ENCODE assay signal across 17 cellular contexts in the genomic region with DNA sequence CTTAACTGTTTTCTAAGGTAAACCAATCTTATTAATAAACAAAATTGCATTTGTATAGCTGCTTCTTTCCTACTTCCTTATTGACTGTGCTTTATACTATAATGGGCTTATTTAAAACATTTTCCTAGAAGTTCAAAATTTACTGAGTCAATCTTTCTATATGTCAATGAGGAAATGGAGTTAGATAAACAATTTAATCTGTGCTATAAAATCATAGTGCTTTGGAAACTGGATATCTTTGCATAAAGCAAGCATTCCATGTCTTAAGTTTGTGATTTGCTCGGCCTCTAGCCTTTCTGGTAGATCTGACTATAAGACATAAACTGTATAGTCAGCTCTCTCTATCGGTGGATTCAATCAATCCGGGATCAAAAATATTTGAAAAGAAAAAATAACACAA.
DNase-seq lines count a peak whose midpoint lies in the region; ATAC-seq, FAIRE-seq and TF ChIP-seq lines count a peak whose summit lies in the region.
"Had no signal": no experiment of that assay in that cellular context is flagged by ENCODE, and none has a peak within 500 bp of the region (broad histone marks: within the 10 kb centered on the region; RNA-seq: fewer than 3 reads in every experiment).

No MANE protein-coding gene starts in this region.

- 21% methylated on average over 3 of the region's 3 CpGs for WGBS in A549 (ENCODE audit: missing lambda C conversion rate)
- 75% methylated on average over 3 of the region's 3 CpGs for WGBS in hepatocyte (ENCODE audit: low lambda C conversion rate, missing lambda C conversion rate)
- 31 to 56% (median 46%) methylated on average over 3 of the region's 3 CpGs for WGBS in psoas muscle, 3 donors

- no peaks in the 10 kb centered on the region for H3K9me2 ChIP-seq in hepatocyte (replicated peaks; ENCODE audit: insufficient read depth)

- TF ChIP-seq EP300 in A549 (IDR thresholded peaks at IDR 0.05) = no peak

- H3K27ac ChIP-seq in A549 (peak overlapping the region; percentile 92 to 93), hepatocyte (no peak overlapping the region), psoas muscle (peak overlapping the region; percentile 94)
- H3K27ac ChIP-seq: Peyer's patch, SK-N-MC had no signal

- peaks cover 1% of the 10 kb centered on the region for H3K79me2 ChIP-seq in hepatocyte

- H3K4me1 ChIP-seq in A549 (peaks cover 68% of the 10 kb centered on the region), hepatocyte (ENCODE audit: insufficient read depth) (peaks cover 3% of the 10 kb centered on the region), psoas muscle (peaks cover 40% of the 10 kb centered on the region)
- H3K4me1 ChIP-seq: Peyer's patch had no signal

- no peak for TF ChIP-seq POLR2A in A549 (IDR thresholded peaks at IDR 0.05; ENCODE audit: low read length)

- DNase-seq in A549 (ENCODE audit: low read depth in 1 of 2, low spot score in 1 of 2) = no peak
- peak; percentile 53 for DNase-seq in LNCaP clone FGC (ENCODE audit: low read depth)
- DNase-seq in hepatocyte (ENCODE audit: low spot score) = no peak
- DNase-seq in psoas muscle = no peak
- DNase-seq in HUDEP-2 (lab: John Stamatoyannopoulos, UW; ENCODE audit: unreplicated experiment in 76 of 76) = no peak
- no peak for DNase-seq in NCI-H345 treated with DMSO at 0.1 percent for 48 hours (lab: John Stamatoyannopoulos, UW; ENCODE audit: unreplicated experiment)
- DNase-seq: EL, H9, NCI-H1436, NCI-H2029 treated with DMSO at 0.1 percent for 48 hours, NCI-H2171 treated with DMSO at 0.1 percent for 48 hours, NCI-H510A, Peyer's patch, Right ventricle myocardium superior had no signal

- TF ChIP-seq CTCF in A549 (IDR thresholded peaks at IDR 0.05) = no peak
- TF ChIP-seq CTCF in LNCaP clone FGC (IDR thresholded peaks at IDR 0.05; ENCODE audit: control insufficient read depth, extremely low read depth, insufficient read depth) = no peak
- no peak for TF ChIP-seq CTCF in hepatocyte (IDR thresholded peaks at IDR 0.05; ENCODE audit: poor library complexity)
- no peak for TF ChIP-seq CTCF in psoas muscle (IDR thresholded peaks at IDR 0.05)

- peak; percentile 88 for FAIRE-seq in A549 (lab: Jason Lieb, UNC)
- FAIRE-seq: K562 had no signal

- CTCF ChIA-PET in A549 (lab: Yijun Ruan, JAX) = interaction anchor here (1.0 to 6.7 kb wide), 9 partner anchors 11 to 245 kb away, joined by 3 to 51 read pairs (median 4); no protein-coding TSS in a partner anchor

- H3K36me3 ChIP-seq in hepatocyte (replicated peaks; ENCODE audit: insufficient read depth, low read depth) = no peaks in the 10 kb centered on the region
- H3K36me3 ChIP-seq in psoas muscle (ENCODE audit: insufficient read depth in 1 of 2, low read depth in 1 of 2) = no peaks in the 10 kb centered on the region
- H3K36me3 ChIP-seq: Peyer's patch had no signal

- ATAC-seq in A549 (no peak), psoas muscle (no peak), GM21515 (IDR thresholded peaks at IDR 0.05; ENCODE audit: unreplicated experiment) (no peak)
- ATAC-seq: K562 had no signal

- peaks cover 2% of the 10 kb centered on the region; the same call in 2 of the 3 replicates for H3K9me3 ChIP-seq in A549
- no peaks in the 10 kb centered on the region for H3K9me3 ChIP-seq in hepatocyte (ENCODE audit: low read depth)
- H3K9me3 ChIP-seq in psoas muscle = peaks cover 8% of the 10 kb centered on the region
- H3K9me3 ChIP-seq: Peyer's patch had no signal

- H4K20me1 ChIP-seq in hepatocyte (ENCODE audit: insufficient read depth, poor library complexity, severe bottlenecking) = no peaks in the 10 kb centered on the region

- intact Hi-C loops in psoas muscle (cut with DNase I) = no loop called here

- H3K4me3 ChIP-seq in A549 (peak overlapping the region; percentile 35), LNCaP clone FGC (ENCODE audit: low read depth, low read length) (no peak overlapping the region), hepatocyte (no peak overlapping the region), psoas muscle (peak overlapping the region; percentile 63)
- H3K4me3 ChIP-seq: K562, Peyer's patch, SK-N-MC had no signal

- TF ChIP-seq RAD21 in A549 (conservative IDR thresholded peaks at IDR 0.05 in 1 of 2, IDR thresholded peaks at IDR 0.05 in 1 of 2) = no peak

- H3K4me2 ChIP-seq in A549 = peak overlapping the region; percentile 86
- peak overlapping the region; percentile 33 for H3K4me2 ChIP-seq in hepatocyte

- POLR2A ChIA-PET in A549 (lab: Yijun Ruan, JAX) = interaction anchor here (1.2 to 5.1 kb wide), 4 partner anchors 13 to 23 kb away, joined by 4 to 33 read pairs (median 8); no protein-coding TSS in a partner anchor

- H3K27me3 ChIP-seq in hepatocyte (no peaks in the 10 kb centered on the region), psoas muscle (ENCODE audit: insufficient read depth in 3 of 3, low read length in 2 of 3) (no peaks in the 10 kb centered on the region)
- H3K27me3 ChIP-seq: Peyer's patch had no signal

- H2AFZ ChIP-seq in hepatocyte = no peak overlapping the region

TF ChIP-seq in A549, 52 proteins besides CTCF, POLR2A, EP300 and RAD21:
- TF ChIP-seq, protein P1, sequence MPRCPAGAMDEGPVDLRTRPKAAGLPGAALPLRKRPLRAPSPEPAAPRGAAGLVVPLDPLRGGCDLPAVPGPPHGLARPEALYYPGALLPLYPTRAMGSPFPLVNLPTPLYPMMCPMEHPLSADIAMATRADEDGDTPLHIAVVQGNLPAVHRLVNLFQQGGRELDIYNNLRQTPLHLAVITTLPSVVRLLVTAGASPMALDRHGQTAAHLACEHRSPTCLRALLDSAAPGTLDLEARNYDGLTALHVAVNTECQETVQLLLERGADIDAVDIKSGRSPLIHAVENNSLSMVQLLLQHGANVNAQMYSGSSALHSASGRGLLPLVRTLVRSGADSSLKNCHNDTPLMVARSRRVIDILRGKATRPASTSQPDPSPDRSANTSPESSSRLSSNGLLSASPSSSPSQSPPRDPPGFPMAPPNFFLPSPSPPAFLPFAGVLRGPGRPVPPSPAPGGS (IDR thresholded peaks at IDR 0.05) = no peak
- peak; percentile 53 for TF ChIP-seq MAFK (IDR thresholded peaks at IDR 0.05; ENCODE audit: partially characterized antibody)

Comparison
In these comparisons a context has a peak if more than half of its experiments do, and no peak if none do; other contexts are left out.
1. H3K4me3 ChIP-seq: peak in A549 (single experiment) and psoas muscle (single experiment); none in LNCaP clone FGC (single experiment) and hepatocyte (single experiment).